Comparison of ENCODE assay signal across 8 cellular contexts in the genomic region with DNA sequence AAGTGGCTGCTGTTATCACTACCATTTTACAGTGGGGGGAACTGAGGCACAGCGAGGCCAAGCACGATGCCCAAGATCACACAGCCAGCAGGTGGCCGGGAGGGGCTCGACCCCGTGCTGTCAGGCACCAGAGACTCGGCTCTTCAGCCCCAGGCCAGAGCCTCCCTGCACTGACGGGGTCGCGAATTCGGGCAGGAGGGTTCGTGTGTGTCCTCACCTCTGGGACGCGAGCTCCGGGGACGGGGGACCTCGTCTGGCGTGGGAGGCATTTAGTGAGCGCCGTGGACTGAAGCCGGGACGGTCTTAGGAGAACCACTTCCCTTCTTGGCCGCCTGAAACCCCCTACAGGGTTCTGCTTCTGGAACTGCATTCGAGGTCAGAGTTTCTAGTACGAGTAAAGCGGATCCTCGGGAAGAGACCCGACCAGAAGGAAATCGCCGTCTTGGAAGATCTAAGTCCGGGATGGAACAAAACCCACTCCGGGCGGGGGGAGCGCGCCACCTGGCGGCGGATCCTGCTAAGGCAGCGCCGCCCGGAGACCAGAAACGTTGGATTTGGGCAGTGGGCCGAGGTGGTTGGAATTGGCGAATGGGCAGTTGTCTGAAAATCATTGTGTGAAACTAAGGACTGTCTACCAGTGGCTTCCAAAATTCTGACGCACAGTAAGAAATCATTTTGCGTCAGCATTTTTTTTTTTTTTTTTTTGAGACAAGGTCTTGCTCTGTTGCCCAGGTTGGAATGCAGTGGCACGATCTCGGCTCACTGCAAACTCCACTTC. TPM values are rescaled to one million over a fixed set of nuclear protein-coding genes. Genes with fewer than 3 reads are reported as not detected.
A peak's percentile ranks its signal among the peaks of the same experiment; 100 is the strongest.
DNase-seq lines count a peak whose midpoint lies in the region; ATAC-seq and TF ChIP-seq lines count a peak whose summit lies in the region.

No MANE protein-coding gene starts in this region.

- peaks cover 7% of the 10 kb centered on the region; the same call in 1 of the 2 replicates for H3K9me3 ChIP-seq in HUES64 (ENCODE audit: insufficient read depth, low read depth, low read length)

- intact Hi-C loops in natural killer cell (cut with micrococcal nuclease) = loop anchor here (1.0 kb wide), 1 partner anchor 24 kb away; no protein-coding TSS in a partner anchor

- peak overlapping the region; percentile 60 for H3K9ac ChIP-seq in HUES64 (ENCODE audit: low read depth, low read length)

- peaks cover 0 to 3% of the 10 kb centered on the region in 2 donors for H3K27me3 Mint-ChIP-seq in natural killer cell (ENCODE audit: low read depth in 2 of 2)
- H3K27me3 Mint-ChIP-seq in stimulated activated naive CD8-positive, alpha-beta T cell treated with anti-CD3 and anti-CD28 coated beads, Interleukin-15, amount 100 ng/mL, for 72 hours = no peaks in the 10 kb centered on the region

- ATAC-seq in natural killer cell = peak; percentile 57 to 78 (median 77)
- peak; percentile 69 for ATAC-seq in stimulated activated naive CD8-positive, alpha-beta T cell treated with anti-CD3 and anti-CD28 coated beads, Interleukin-15, amount 100 ng/mL, for 72 hours
- ATAC-seq in GM21423 (IDR thresholded peaks at IDR 0.05; ENCODE audit: unreplicated experiment) = no peak

- peak; percentile 98 for TF ChIP-seq CTCF in natural killer cell (IDR thresholded peaks at IDR 0.05)

- H3K4me3 Mint-ChIP-seq in natural killer cell = peak overlapping the region; percentile 74
- peak overlapping the region; percentile 78 to 86 for H3K4me3 Mint-ChIP-seq in stimulated activated naive CD8-positive, alpha-beta T cell treated with anti-CD3 and anti-CD28 coated beads, Interleukin-15, amount 100 ng/mL, for 72 hours

- peak overlapping the region; percentile 51 for H3K4me3 ChIP-seq in HUES64 (ENCODE audit: low read length)

- peaks cover 17% of the 10 kb centered on the region for H3K36me3 ChIP-seq in HUES64 (ENCODE audit: insufficient read depth, low read length)

- no peaks in the 10 kb centered on the region for H3K36me3 Mint-ChIP-seq in natural killer cell

- H3K27ac ChIP-seq in HUES64 (ENCODE audit: low read depth, low read length) = peak overlapping the region; percentile 94

- H3K27ac Mint-ChIP-seq in natural killer cell = no peak overlapping the region
- peak overlapping the region in 1 of 2 donors; percentile 58 for H3K27ac Mint-ChIP-seq in stimulated activated naive CD8-positive, alpha-beta T cell treated with anti-CD3 and anti-CD28 coated beads, Interleukin-15, amount 100 ng/mL, for 72 hours

- H3K4me1 Mint-ChIP-seq in natural killer cell = peaks cover 6 to 7% of the 10 kb centered on the region in 2 donors
- peaks cover 7% of the 10 kb centered on the region for H3K4me1 Mint-ChIP-seq in stimulated activated naive CD8-positive, alpha-beta T cell treated with anti-CD3 and anti-CD28 coated beads, Interleukin-15, amount 100 ng/mL, for 72 hours

- peak; percentile 34 for DNase-seq in COLO668 (lab: John Stamatoyannopoulos, UW; ENCODE audit: unreplicated experiment)
- DNase-seq in RKO (ENCODE audit: low spot score) = peak; percentile 83
- peak; percentile 43 for DNase-seq in activated effector memory CD4-positive, alpha-beta T cell treated with Interleukin-2 at 50 U/mL for 16 hours
- DNase-seq in fibroblast of the conjunctiva (ENCODE audit: low read depth) = peak; percentile 55
- peak; percentile 64 for DNase-seq in natural killer cell
- DNase-seq in stimulated activated naive CD8-positive, alpha-beta T cell treated with anti-CD3 and anti-CD28 coated beads, Interleukin-15, amount 100 ng/mL, for 72 hours = peak; percentile 47 to 56

- 0 out of 2 replicates have a peak, but pooled peaks cover 2% of the 10 kb centered on the region for H3K4me1 ChIP-seq in HUES64 (ENCODE audit: insufficient read depth, low read length)

- H3K27me3 ChIP-seq in HUES64 (ENCODE audit: insufficient read depth, low read length) = no peaks in the 10 kb centered on the region

- 5% methylated on average over 46 of the region's 46 CpGs for WGBS in HUES64

- H3K9me3 Mint-ChIP-seq in natural killer cell = no peaks in the 10 kb centered on the region
- peaks cover 0 to 8% of the 10 kb centered on the region in 2 donors for H3K9me3 Mint-ChIP-seq in stimulated activated naive CD8-positive, alpha-beta T cell treated with anti-CD3 and anti-CD28 coated beads, Interleukin-15, amount 100 ng/mL, for 72 hours

RNA-seq across cellular contexts. Expression of gene ZNF114, which starts 21.2 kb away (rescaled TPM):
- 9.6 TPM for polyA plus RNA-seq in HUES64 (2013, experiment 1 of 2)
- polyA plus RNA-seq in HUES64 (2013, experiment 2 of 2) = 9.8 TPM
- total RNA-seq in natural killer cell = not detected

RNA-seq across cellular contexts. Expression of gene EMP3, which starts 34.2 kb away (rescaled TPM):
- polyA plus RNA-seq in HUES64 (2013, experiment 1 of 2) = 15.2 TPM
- 19.2 TPM for polyA plus RNA-seq in HUES64 (2013, experiment 2 of 2)
- total RNA-seq in natural killer cell = 100 to 1,000 TPM; 284 to 342 (median 334) TPM

RNA-seq across cellular contexts. Expression of gene CARD8, which starts 35.4 kb away (rescaled TPM):
- 11.2 TPM for polyA plus RNA-seq in HUES64 (2013, experiment 1 of 2)
- 19.5 TPM for polyA plus RNA-seq in HUES64 (2013, experiment 2 of 2)
- total RNA-seq in natural killer cell = 100 to 1,000 TPM; 147 to 216 (median 154) TPM
